2 cellular contexts compared by ENCODE assay signal in the genomic region with DNA sequence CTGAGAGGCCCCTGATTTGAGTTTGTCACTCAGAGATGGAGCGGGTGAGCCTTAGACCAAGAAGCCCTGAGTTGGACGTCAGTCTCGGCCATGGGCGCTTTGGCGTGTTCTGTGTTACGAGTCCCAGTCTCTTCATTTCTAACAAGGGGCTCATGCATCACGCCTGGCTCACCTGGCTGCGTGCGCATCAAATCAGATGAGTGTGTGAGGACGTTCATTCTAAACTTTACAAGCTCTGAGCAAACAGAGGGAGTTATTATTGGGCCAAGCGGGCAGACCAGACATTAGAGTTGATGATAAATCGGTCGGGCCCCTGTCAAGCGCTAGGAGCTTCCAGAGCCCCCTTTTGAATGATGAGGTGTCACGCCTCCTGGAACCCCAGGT.
TF ChIP-seq lines count a peak whose summit lies in the region.

No MANE protein-coding gene starts in this region.

TF ChIP-seq in GM23338, 12 proteins besides CTCF, POLR2A, EP300 and RAD21:
- TF ChIP-seq, protein P1, sequence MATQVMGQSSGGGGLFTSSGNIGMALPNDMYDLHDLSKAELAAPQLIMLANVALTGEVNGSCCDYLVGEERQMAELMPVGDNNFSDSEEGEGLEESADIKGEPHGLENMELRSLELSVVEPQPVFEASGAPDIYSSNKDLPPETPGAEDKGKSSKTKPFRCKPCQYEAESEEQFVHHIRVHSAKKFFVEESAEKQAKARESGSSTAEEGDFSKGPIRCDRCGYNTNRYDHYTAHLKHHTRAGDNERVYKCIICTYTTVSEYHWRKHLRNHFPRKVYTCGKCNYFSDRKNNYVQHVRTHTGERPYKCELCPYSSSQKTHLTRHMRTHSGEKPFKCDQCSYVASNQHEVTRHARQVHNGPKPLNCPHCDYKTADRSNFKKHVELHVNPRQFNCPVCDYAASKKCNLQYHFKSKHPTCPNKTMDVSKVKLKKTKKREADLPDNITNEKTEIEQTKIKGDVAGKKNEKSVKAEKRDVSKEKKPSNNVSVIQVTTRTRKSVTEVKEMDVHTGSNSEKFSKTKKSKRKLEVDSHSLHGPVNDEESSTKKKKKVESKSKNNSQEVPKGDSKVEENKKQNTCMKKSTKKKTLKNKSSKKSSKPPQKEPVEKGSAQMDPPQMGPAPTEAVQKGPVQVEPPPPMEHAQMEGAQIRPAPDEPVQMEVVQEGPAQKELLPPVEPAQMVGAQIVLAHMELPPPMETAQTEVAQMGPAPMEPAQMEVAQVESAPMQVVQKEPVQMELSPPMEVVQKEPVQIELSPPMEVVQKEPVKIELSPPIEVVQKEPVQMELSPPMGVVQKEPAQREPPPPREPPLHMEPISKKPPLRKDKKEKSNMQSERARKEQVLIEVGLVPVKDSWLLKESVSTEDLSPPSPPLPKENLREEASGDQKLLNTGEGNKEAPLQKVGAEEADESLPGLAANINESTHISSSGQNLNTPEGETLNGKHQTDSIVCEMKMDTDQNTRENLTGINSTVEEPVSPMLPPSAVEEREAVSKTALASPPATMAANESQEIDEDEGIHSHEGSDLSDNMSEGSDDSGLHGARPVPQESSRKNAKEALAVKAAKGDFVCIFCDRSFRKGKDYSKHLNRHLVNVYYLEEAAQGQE (IDR thresholded peaks at IDR 0.05; ENCODE audit: unreplicated experiment), result no peak
TF ChIP-seq in GM23338: peak in this region for 0.

TF ChIP-seq in H1, 55 proteins besides CTCF, POLR2A, EP300 and RAD21:
- TF ChIP-seq CBX5 (IDR thresholded peaks at IDR 0.05; ENCODE audit: low read depth, low read length) (no peak), GABPA (IDR thresholded peaks at IDR 0.05; ENCODE audit: borderline replicate concordance, insufficient read depth, low read length) (no peak), KDM4A (IDR thresholded peaks at IDR 0.05; ENCODE audit: low read depth, low read length, severe bottlenecking) (no peak), JUN (IDR thresholded peaks at IDR 0.05; ENCODE audit: low read depth, low read length) (no peak), POLR2AphosphoS5 (IDR thresholded peaks at IDR 0.05; ENCODE audit: low read depth, low read length) (no peak), SIN3A (conservative IDR thresholded peaks at IDR 0.05 in 1 of 2, IDR thresholded peaks at IDR 0.05 in 1 of 2; ENCODE audit: low read depth in 1 of 2, low read length in 2 of 2) (no peak)
TF ChIP-seq in H1: peak in this region for 0.
